1 cellular context compared by ENCODE assay signal in the genomic region with DNA sequence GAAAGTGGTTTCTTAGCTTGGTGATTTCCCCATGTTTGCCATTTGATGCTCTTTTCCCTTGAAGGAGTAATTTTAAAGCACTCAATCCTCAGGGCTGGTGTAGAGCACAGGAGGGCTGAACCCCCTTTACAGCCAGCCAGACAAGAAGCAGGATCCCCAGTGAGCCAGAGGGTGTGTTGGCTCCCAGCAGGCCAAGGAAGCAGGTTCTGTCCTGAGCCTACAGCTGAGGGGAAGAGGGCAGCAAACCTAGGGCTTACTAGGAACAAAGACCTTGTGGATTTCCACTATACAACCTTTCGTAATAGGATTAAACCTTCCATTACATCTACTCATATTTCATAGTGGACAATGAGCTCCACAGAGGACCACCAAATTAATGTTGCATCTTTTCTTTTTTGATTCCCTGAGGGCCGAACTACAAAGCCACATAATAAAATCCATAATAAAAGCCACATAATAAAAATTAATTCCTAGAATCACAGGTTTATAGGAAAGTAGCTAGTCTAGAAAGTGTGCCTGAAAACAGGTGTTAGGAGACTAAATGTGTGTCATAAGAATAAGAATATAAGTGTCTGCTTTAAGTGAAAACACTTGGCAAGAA.
TF ChIP-seq lines count a peak whose summit lies in the region.

No MANE protein-coding gene starts in this region.

TF ChIP-seq in GM23338, 12 proteins besides CTCF, POLR2A, EP300 and RAD21:
- TF ChIP-seq, protein P1, sequence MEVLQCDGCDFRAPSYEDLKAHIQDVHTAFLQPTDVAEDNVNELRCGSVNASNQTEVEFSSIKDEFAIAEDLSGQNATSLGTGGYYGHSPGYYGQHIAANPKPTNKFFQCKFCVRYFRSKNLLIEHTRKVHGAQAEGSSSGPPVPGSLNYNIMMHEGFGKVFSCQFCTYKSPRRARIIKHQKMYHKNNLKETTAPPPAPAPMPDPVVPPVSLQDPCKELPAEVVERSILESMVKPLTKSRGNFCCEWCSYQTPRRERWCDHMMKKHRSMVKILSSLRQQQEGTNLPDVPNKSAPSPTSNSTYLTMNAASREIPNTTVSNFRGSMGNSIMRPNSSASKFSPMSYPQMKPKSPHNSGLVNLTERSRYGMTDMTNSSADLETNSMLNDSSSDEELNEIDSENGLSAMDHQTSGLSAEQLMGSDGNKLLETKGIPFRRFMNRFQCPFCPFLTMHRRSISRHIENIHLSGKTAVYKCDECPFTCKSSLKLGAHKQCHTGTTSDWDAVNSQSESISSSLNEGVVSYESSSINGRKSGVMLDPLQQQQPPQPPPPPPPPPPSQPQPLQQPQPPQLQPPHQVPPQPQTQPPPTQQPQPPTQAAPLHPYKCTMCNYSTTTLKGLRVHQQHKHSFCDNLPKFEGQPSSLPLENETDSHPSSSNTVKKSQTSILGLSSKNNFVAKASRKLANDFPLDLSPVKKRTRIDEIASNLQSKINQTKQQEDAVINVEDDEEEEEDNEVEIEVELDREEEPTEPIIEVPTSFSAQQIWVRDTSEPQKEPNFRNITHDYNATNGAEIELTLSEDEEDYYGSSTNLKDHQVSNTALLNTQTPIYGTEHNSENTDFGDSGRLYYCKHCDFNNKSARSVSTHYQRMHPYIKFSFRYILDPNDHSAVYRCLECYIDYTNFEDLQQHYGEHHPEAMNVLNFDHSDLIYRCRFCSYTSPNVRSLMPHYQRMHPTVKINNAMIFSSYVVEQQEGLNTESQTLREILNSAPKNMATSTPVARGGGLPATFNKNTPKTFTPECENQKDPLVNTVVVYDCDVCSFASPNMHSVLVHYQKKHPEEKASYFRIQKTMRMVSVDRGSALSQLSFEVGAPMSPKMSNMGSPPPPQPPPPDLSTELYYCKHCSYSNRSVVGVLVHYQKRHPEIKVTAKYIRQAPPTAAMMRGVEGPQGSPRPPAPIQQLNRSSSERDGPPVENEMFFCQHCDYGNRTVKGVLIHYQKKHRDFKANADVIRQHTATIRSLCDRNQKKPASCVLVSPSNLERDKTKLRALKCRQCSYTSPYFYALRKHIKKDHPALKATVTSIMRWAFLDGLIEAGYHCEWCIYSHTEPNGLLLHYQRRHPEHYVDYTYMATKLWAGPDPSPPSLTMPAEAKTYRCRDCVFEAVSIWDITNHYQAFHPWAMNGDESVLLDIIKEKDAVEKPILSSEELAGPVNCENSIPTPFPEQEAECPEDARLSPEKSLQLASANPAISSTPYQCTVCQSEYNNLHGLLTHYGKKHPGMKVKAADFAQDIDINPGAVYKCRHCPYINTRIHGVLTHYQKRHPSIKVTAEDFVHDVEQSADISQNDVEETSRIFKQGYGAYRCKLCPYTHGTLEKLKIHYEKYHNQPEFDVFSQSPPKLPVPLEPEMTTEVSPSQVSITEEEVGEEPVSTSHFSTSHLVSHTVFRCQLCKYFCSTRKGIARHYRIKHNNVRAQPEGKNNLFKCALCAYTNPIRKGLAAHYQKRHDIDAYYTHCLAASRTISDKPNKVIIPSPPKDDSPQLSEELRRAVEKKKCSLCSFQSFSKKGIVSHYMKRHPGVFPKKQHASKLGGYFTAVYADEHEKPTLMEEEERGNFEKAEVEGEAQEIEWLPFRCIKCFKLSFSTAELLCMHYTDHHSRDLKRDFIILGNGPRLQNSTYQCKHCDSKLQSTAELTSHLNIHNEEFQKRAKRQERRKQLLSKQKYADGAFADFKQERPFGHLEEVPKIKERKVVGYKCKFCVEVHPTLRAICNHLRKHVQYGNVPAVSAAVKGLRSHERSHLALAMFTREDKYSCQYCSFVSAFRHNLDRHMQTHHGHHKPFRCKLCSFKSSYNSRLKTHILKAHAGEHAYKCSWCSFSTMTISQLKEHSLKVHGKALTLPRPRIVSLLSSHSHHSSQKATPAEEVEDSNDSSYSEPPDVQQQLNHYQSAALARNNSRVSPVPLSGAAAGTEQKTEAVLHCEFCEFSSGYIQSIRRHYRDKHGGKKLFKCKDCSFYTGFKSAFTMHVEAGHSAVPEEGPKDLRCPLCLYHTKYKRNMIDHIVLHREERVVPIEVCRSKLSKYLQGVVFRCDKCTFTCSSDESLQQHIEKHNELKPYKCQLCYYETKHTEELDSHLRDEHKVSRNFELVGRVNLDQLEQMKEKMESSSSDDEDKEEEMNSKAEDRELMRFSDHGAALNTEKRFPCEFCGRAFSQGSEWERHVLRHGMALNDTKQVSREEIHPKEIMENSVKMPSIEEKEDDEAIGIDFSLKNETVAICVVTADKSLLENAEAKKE (CRISPR knock-in tag; IDR thresholded peaks at IDR 0.05): no peak
- TF ChIP-seq EZH2 (IDR thresholded peaks at IDR 0.05; ENCODE audit: low read depth, unreplicated experiment) (no peak), JUNB (IDR thresholded peaks at IDR 0.05; ENCODE audit: unreplicated experiment) (no peak)
- TF ChIP-seq, protein P2, sequence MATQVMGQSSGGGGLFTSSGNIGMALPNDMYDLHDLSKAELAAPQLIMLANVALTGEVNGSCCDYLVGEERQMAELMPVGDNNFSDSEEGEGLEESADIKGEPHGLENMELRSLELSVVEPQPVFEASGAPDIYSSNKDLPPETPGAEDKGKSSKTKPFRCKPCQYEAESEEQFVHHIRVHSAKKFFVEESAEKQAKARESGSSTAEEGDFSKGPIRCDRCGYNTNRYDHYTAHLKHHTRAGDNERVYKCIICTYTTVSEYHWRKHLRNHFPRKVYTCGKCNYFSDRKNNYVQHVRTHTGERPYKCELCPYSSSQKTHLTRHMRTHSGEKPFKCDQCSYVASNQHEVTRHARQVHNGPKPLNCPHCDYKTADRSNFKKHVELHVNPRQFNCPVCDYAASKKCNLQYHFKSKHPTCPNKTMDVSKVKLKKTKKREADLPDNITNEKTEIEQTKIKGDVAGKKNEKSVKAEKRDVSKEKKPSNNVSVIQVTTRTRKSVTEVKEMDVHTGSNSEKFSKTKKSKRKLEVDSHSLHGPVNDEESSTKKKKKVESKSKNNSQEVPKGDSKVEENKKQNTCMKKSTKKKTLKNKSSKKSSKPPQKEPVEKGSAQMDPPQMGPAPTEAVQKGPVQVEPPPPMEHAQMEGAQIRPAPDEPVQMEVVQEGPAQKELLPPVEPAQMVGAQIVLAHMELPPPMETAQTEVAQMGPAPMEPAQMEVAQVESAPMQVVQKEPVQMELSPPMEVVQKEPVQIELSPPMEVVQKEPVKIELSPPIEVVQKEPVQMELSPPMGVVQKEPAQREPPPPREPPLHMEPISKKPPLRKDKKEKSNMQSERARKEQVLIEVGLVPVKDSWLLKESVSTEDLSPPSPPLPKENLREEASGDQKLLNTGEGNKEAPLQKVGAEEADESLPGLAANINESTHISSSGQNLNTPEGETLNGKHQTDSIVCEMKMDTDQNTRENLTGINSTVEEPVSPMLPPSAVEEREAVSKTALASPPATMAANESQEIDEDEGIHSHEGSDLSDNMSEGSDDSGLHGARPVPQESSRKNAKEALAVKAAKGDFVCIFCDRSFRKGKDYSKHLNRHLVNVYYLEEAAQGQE (IDR thresholded peaks at IDR 0.05; ENCODE audit: unreplicated experiment): no peak
TF ChIP-seq in GM23338: peak in this region for 0.
